ENCODE assay signal across 8 cellular contexts in the genomic region with DNA sequence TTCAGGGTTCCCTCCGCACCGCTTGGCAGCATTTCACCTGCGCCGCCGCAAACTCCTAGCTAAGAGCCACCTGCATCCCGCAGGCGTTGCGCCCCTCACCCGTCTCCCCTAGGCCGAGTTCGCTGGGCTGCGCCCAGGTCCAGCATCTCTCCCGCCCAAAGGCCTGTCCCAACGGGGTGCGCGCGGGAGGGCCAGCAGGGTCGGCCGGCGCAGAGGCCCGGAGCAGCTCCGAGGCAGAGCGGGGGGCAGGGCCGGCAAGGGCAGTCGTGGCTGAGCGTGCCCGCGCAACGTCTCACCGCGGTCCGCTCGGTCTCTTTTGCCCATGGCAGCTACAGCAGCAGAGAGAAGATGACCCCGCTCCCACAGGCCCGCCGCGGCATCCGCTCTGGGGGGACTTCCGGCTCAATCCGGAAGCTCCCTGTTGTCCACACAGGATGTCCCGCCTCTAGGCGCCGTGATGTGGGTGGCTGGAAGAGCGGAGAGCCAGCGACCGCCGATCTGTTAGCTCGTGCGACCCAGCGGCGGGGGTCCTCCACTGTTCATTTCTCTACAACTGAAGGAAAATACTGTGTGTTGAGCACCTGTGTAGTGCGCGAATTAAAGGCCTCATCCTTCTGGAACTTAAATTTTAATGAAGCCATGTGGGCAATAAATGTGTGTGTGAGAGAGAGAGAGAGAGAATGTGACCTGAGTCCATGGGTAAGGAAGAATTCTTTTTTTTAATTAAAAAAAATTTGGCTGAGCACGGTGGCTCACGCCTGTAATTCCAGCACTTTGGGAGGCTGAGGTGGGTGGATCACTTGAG. TPM values are rescaled to one million over a fixed set of nuclear protein-coding genes. Genes with fewer than 3 reads are reported as not detected.
A peak's percentile ranks its signal among the peaks of the same experiment; 100 is the strongest.
DNase-seq lines count a peak whose midpoint lies in the region; ATAC-seq and TF ChIP-seq lines count a peak whose summit lies in the region.

A gene (minus strand): TSS at position 387 of the 805 bp plus-strand sequence. CDS start 63 bp downstream, at position 324.

- H2AFZ ChIP-seq in PC-3 (ENCODE audit: low read length) = peak within 1 kb of the TSS; percentile 90

- TF ChIP-seq POLR2A in erythroblast (IDR thresholded peaks at IDR 0.05; ENCODE audit: low read length) = peak; percentile 79

- TSS peak; percentile 82 for BruUV-seq in PC-3 (replicated peaks; lab: Mats Ljungman, UMichigan)

- no peak for TF ChIP-seq CTCF in PC-3 (conservative IDR thresholded peaks at IDR 0.05; ENCODE audit: low read depth, low read length)

- CTCF ChIA-PET in PC-3 (lab: Charles Lee) = interaction anchor here (1.1 kb wide), 2 partner anchors 96 to 97 kb away, joined by 4 to 9 read pairs; no protein-coding TSS in a partner anchor

- peak; percentile 99 for ATAC-seq in GM21423 (IDR thresholded peaks at IDR 0.05; ENCODE audit: unreplicated experiment)
- ATAC-seq in PC-3 = peak; percentile 96

- no peaks in the 10 kb centered on the region for H3K9me2 ChIP-seq in PC-3 (replicated peaks; ENCODE audit: low read length)

- H3K27me3 ChIP-seq in HUES48 (ENCODE audit: control insufficient read depth, insufficient read depth, low read length) (no peaks in the 10 kb centered on the region), PC-3 (ENCODE audit: low read length) (no peaks in the 10 kb centered on the region), mucosa of rectum (ENCODE audit: control insufficient read depth in 2 of 2, insufficient read depth in 2 of 2, low read length in 2 of 2) (no peaks in the 10 kb centered on the region)

- no peaks in the 10 kb centered on the region for H3F3A ChIP-seq in PC-3 (ENCODE audit: low read length, unreplicated experiment)

- intact Hi-C loops in PC-3 (cut with micrococcal nuclease) = loop anchor here (2.0 kb wide), 1 partner anchor 67 kb away; no protein-coding TSS in a partner anchor

- peak within 1 kb of the TSS; percentile 83 for H3K27ac ChIP-seq in HUES48 (ENCODE audit: low read depth, low read length)
- peak within 1 kb of the TSS; percentile 49 for H3K27ac ChIP-seq in PC-3 (ENCODE audit: low read length)
- peak within 1 kb of the TSS; percentile 62 to 63 for H3K27ac ChIP-seq in mucosa of rectum (ENCODE audit: low read depth in 2 of 2, low read length in 2 of 2)

- peak within 1 kb of the TSS; percentile 91 for H3K9ac ChIP-seq in HUES48 (ENCODE audit: low read depth, low read length)
- H3K9ac ChIP-seq in PC-3 (ENCODE audit: low read length) = peak within 1 kb of the TSS; percentile 98
- H3K9ac ChIP-seq in mucosa of rectum (ENCODE audit: low read depth in 1 of 2, low read length in 2 of 2) = peak within 1 kb of the TSS; percentile 83 to 90

- H3K4me1 ChIP-seq in HUES48 (ENCODE audit: control insufficient read depth, insufficient read depth, low read length) = peaks cover 3% of the 10 kb centered on the region; the same call in 1 of the 2 replicates
- peaks cover 14% of the 10 kb centered on the region for H3K4me1 ChIP-seq in PC-3 (ENCODE audit: insufficient read depth, low read length)
- H3K4me1 ChIP-seq in mucosa of rectum (ENCODE audit: control insufficient read depth in 2 of 2, insufficient read depth in 2 of 2, low read length in 2 of 2) = peaks cover 5 to 8% of the 10 kb centered on the region in 2 donors

- H3K79me2 ChIP-seq in PC-3 (ENCODE audit: low read length) = peaks cover 41% of the 10 kb centered on the region

- POLR2A ChIA-PET in PC-3 (lab: Charles Lee; ENCODE audit: unreplicated experiment) = interaction anchor here (0.6 to 0.7 kb wide), 2 partner anchors 97 to 216 kb away, joined by 4 to 5 read pairs; no protein-coding TSS in a partner anchor

- peaks cover 38% of the 10 kb centered on the region for H3K36me3 ChIP-seq in HUES48 (ENCODE audit: control insufficient read depth, insufficient read depth, low read length)
- peaks cover 27% of the 10 kb centered on the region for H3K36me3 ChIP-seq in PC-3 (ENCODE audit: low read depth, low read length)
- peaks cover 19 to 33% of the 10 kb centered on the region in 2 donors for H3K36me3 ChIP-seq in mucosa of rectum (ENCODE audit: control insufficient read depth in 2 of 2, insufficient read depth in 2 of 2, low read length in 2 of 2)

- peak; percentile 95 for DNase-seq in DMS 273 (lab: John Stamatoyannopoulos, UW; ENCODE audit: unreplicated experiment)
- DNase-seq in PC-3 = peak; percentile 78
- peak; percentile 83 for DNase-seq in activated T-cell treated with anti-CD3 and anti-CD28 coated beads for 48 hours (ENCODE audit: low read depth)
- peak; percentile 87 for DNase-seq in erythroblast (lab: John Stamatoyannopoulos, UW)
- peak; percentile 63 to 70 for DNase-seq in stimulated activated CD8-positive, alpha-beta memory T cell treated with anti-CD3 and anti-CD28 coated beads, Interleukin-4, amount 100 ng/mL, for 4 hours (ENCODE audit: low read depth in 2 of 2, low spot score in 1 of 2)

- no peaks in the 10 kb centered on the region for H3K9me3 ChIP-seq in HUES48 (ENCODE audit: control insufficient read depth, insufficient read depth, low read length)
- H3K9me3 ChIP-seq in PC-3 (ENCODE audit: low read length) = no peaks in the 10 kb centered on the region
- H3K9me3 ChIP-seq in mucosa of rectum (ENCODE audit: control insufficient read depth in 2 of 2, low read length in 2 of 2) = no peaks in the 10 kb centered on the region

- H4K20me1 ChIP-seq in PC-3 (ENCODE audit: low read length) = no peaks in the 10 kb centered on the region

- H3K4me3 ChIP-seq in HUES48 (ENCODE audit: low read depth, low read length) = peak within 1 kb of the TSS; percentile 91
- peak within 1 kb of the TSS; percentile 100 for H3K4me3 ChIP-seq in PC-3 (ENCODE audit: low read length)
- H3K4me3 ChIP-seq in mucosa of rectum (ENCODE audit: low read length in 2 of 2) = peak within 1 kb of the TSS; percentile 87 to 88

- peak within 1 kb of the TSS; percentile 99 for H3K4me2 ChIP-seq in PC-3 (ENCODE audit: low read length)

RNA-seq across cellular contexts. Expression of the gene that starts here (rescaled TPM):
- 39.0 and 44.3 TPM in 2 replicates for total RNA-seq in PC-3 (2014; rRNA removed)

Comparison
In these comparisons a context has a peak if more than half of its experiments do, and no peak if none do; other contexts are left out.
1. Peak in every context shown above with its lines: DNase-seq, ATAC-seq, H3K4me3 ChIP-seq and H3K27ac ChIP-seq.